Comparison of ENCODE assay signal across 1 cellular context in genomic region chr15:27133244-27133643, GRCh38.
TF ChIP-seq lines count a peak whose summit lies in the region.

No MANE protein-coding gene starts in this region.

TF ChIP-seq in K562, 482 proteins besides CTCF, POLR2A, EP300 and RAD21 (continued from another document):
- TF ChIP-seq TOE1 (IDR thresholded peaks at IDR 0.05; ENCODE audit: borderline replicate concordance) (no peak), TOE1 (CRISPR knock-in tag; IDR thresholded peaks at IDR 0.05; ENCODE audit: borderline replicate concordance, low read depth) (no peak), ATF1 (CRISPR knock-in tag; IDR thresholded peaks at IDR 0.05) (no peak), ATF1 (tag; IDR thresholded peaks at IDR 0.05) (no peak), CREB1 (IDR thresholded peaks at IDR 0.05) (no peak), CREB1 (CRISPR knock-in tag; IDR thresholded peaks at IDR 0.05) (no peak), SREBF2 (CRISPR knock-in tag; IDR thresholded peaks at IDR 0.05) (no peak)
- TF ChIP-seq, protein P1, sequence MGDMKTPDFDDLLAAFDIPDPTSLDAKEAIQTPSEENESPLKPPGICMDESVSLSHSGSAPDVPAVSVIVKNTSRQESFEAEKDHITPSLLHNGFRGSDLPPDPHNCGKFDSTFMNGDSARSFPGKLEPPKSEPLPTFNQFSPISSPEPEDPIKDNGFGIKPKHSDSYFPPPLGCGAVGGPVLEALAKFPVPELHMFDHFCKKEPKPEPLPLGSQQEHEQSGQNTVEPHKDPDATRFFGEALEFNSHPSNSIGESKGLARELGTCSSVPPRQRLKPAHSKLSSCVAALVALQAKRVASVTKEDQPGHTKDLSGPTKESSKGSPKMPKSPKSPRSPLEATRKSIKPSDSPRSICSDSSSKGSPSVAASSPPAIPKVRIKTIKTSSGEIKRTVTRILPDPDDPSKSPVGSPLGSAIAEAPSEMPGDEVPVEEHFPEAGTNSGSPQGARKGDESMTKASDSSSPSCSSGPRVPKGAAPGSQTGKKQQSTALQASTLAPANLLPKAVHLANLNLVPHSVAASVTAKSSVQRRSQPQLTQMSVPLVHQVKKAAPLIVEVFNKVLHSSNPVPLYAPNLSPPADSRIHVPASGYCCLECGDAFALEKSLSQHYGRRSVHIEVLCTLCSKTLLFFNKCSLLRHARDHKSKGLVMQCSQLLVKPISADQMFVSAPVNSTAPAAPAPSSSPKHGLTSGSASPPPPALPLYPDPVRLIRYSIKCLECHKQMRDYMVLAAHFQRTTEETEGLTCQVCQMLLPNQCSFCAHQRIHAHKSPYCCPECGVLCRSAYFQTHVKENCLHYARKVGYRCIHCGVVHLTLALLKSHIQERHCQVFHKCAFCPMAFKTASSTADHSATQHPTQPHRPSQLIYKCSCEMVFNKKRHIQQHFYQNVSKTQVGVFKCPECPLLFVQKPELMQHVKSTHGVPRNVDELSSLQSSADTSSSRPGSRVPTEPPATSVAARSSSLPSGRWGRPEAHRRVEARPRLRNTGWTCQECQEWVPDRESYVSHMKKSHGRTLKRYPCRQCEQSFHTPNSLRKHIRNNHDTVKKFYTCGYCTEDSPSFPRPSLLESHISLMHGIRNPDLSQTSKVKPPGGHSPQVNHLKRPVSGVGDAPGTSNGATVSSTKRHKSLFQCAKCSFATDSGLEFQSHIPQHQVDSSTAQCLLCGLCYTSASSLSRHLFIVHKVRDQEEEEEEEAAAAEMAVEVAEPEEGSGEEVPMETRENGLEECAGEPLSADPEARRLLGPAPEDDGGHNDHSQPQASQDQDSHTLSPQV (IDR thresholded peaks at IDR 0.05), result 0 out of 2 replicates have a peak, but pooled peaks have one; percentile 17
